In the genomic region with DNA sequence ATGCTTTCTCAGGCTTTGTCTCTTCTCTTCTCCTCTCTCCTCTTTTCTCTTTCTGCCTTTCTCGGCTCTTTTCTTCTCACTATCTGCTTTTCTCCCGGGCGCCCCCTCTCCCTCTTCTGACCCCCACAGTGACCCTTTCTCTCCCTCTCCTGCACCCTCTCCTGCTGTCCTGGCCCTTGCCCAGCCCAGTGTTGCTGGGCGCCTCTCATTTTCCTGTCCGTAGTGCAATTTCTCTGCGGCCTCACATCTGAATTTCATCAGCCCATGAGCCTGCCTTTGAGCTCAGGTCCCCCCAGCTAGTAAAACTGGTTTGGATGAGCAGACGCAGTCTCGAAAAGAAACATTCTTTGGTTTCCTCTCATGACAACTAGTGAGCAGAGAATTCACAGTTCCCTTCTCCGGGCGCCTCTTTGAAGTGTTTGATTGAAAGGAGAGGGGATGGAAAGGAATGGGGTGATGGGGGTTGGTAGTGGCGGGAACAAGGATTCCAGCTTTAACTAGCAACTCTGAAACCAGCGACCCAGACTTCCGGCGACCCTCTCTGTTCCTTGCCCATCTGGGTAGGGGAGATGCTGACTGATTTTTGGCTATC, we compare ENCODE assay signal across 19 cellular contexts.
DNase-seq lines count a peak whose midpoint lies in the region; FAIRE-seq and TF ChIP-seq lines count a peak whose summit lies in the region.
"Had no signal": no experiment of that assay in that cellular context is flagged by ENCODE, and none has a peak within 500 bp of the region (broad histone marks: within the 10 kb centered on the region; RNA-seq: fewer than 3 reads in every experiment).

No MANE protein-coding gene starts in this region.

- H3K36me3 ChIP-seq in HUES64 (ENCODE audit: insufficient read depth, low read length) (no peaks in the 10 kb centered on the region), hepatocyte (replicated peaks; ENCODE audit: insufficient read depth, low read depth) (no peaks in the 10 kb centered on the region), small intestine (ENCODE audit: control insufficient read depth in 2 of 2, insufficient read depth in 2 of 2, low read length in 2 of 2) (no peaks in the 10 kb centered on the region), BE2C (no peaks in the 10 kb centered on the region)
- H3K36me3 ChIP-seq: SJCRH30 had no signal

- H3K9me3 Mint-ChIP-seq in nephron progenitor cell: peaks cover 12% of the 10 kb centered on the region
- H3K9me3 Mint-ChIP-seq: CD4-positive, alpha-beta T cell had no signal

- peak; percentile 32 for DNase-seq in hepatocyte (ENCODE audit: low spot score)
- DNase-seq in nephron progenitor cell: no peak
- DNase-seq in effector CD4-positive, alpha-beta T cell: no peak
- no peak for DNase-seq in small intestine
- no peak for DNase-seq in BE2C
- DNase-seq in DMS79 (lab: John Stamatoyannopoulos, UW): no peak
- DNase-seq: Calu3; CD4-positive, alpha-beta T cell; KG1; NCI-H1417 treated with DMSO at 0.1 percent for 48 hours; NCI-H1930; NCI-H446 treated with DMSO at 0.1 percent for 48 hours; NCI-H774; PC-3; SJCRH30 had no signal

- H3K9me3 ChIP-seq in HUES64 (ENCODE audit: insufficient read depth, low read depth, low read length) (no peaks in the 10 kb centered on the region), hepatocyte (ENCODE audit: low read depth) (no peaks in the 10 kb centered on the region), small intestine (ENCODE audit: control insufficient read depth, low read depth) (no peaks in the 10 kb centered on the region), BE2C (no peaks in the 10 kb centered on the region)
- H3K9me3 ChIP-seq: SJCRH30 had no signal

- H3K4me1 ChIP-seq in HUES64 (ENCODE audit: insufficient read depth, low read length) (peaks cover 13% of the 10 kb centered on the region), hepatocyte (ENCODE audit: insufficient read depth) (peaks cover 4% of the 10 kb centered on the region), small intestine (ENCODE audit: control insufficient read depth in 2 of 2, insufficient read depth in 1 of 2, low read depth in 1 of 2, low read length in 1 of 2) (no peaks in the 10 kb centered on the region), BE2C (peaks cover 8% of the 10 kb centered on the region)

- H3K36me3 Mint-ChIP-seq in nephron progenitor cell (ENCODE audit: low read depth): peaks cover 4% of the 10 kb centered on the region

- peaks cover 62% of the 10 kb centered on the region for H3K4me1 Mint-ChIP-seq in nephron progenitor cell
- H3K4me1 Mint-ChIP-seq: B cell had no signal

- H4K20me1 ChIP-seq in hepatocyte (ENCODE audit: insufficient read depth, poor library complexity, severe bottlenecking): no peaks in the 10 kb centered on the region

- peaks cover 6% of the 10 kb centered on the region for H3K27me3 Mint-ChIP-seq in nephron progenitor cell (ENCODE audit: low read depth, poor library complexity)

- no peaks in the 10 kb centered on the region for H3K79me2 ChIP-seq in hepatocyte

- H2AFZ ChIP-seq in hepatocyte: no peak overlapping the region

- TF ChIP-seq CTCF in hepatocyte (IDR thresholded peaks at IDR 0.05; ENCODE audit: poor library complexity) (no peak), nephron progenitor cell (IDR thresholded peaks at IDR 0.05) (no peak), BE2C (IDR thresholded peaks at IDR 0.05; ENCODE audit: low read depth, low read length) (no peak)

- H3K27ac ChIP-seq in HUES64 (ENCODE audit: low read depth, low read length): 0 out of 2 replicates have a peak overlapping the region, but pooled peaks have one; percentile 36
- H3K27ac ChIP-seq in hepatocyte: no peak overlapping the region
- no peak overlapping the region for H3K27ac ChIP-seq in small intestine (ENCODE audit: low read depth in 1 of 2, low read length in 1 of 2)
- H3K27ac ChIP-seq: RWPE1, SJCRH30 had no signal

- H3K4me3 Mint-ChIP-seq in nephron progenitor cell: peak overlapping the region; percentile 47
- H3K4me3 Mint-ChIP-seq: B cell; CD4-positive, alpha-beta T cell had no signal

- WGBS in HUES64: 66% methylated on average over 11 of the region's 14 CpGs
- WGBS in hepatocyte (ENCODE audit: low lambda C conversion rate, missing lambda C conversion rate): 46% methylated on average over 12 of the region's 14 CpGs
- WGBS in small intestine, 3 donors: 71 to 83% (median 75%) methylated on average over 14 of the region's 14 CpGs

- no peak for FAIRE-seq in small intestine (lab: Jason Lieb, UNC)
- FAIRE-seq: HepG2 had no signal

- H3K4me3 ChIP-seq in HUES64 (ENCODE audit: low read length) (no peak overlapping the region), hepatocyte (no peak overlapping the region), small intestine (ENCODE audit: low read depth in 1 of 2, low read length in 2 of 2) (no peak overlapping the region), BE2C (ENCODE audit: low read depth, low read length) (no peak overlapping the region)
- H3K4me3 ChIP-seq: SJCRH30 had no signal

- H3K9me2 ChIP-seq in hepatocyte (replicated peaks; ENCODE audit: insufficient read depth): no peaks in the 10 kb centered on the region

- H3K9ac ChIP-seq in HUES64 (ENCODE audit: low read depth, low read length): no peak overlapping the region; the same call in 1 of the 2 replicates

- H3K4me2 ChIP-seq in hepatocyte: peak overlapping the region; percentile 22

- H3K27me3 ChIP-seq in HUES64 (ENCODE audit: insufficient read depth, low read length): no peaks in the 10 kb centered on the region
- H3K27me3 ChIP-seq in hepatocyte: no peaks in the 10 kb centered on the region
- no peaks in the 10 kb centered on the region for H3K27me3 ChIP-seq in small intestine (ENCODE audit: control insufficient read depth in 2 of 2, insufficient read depth in 2 of 2, low read length in 2 of 2)
- H3K27me3 ChIP-seq in BE2C: no peaks in the 10 kb centered on the region
- H3K27me3 ChIP-seq: SJCRH30 had no signal

- H3K27ac Mint-ChIP-seq in nephron progenitor cell: peak overlapping the region; percentile 72
- H3K27ac Mint-ChIP-seq: B cell; CD4-positive, alpha-beta T cell had no signal
